ENCODE assay signal across 27 cellular contexts in the genomic region with DNA sequence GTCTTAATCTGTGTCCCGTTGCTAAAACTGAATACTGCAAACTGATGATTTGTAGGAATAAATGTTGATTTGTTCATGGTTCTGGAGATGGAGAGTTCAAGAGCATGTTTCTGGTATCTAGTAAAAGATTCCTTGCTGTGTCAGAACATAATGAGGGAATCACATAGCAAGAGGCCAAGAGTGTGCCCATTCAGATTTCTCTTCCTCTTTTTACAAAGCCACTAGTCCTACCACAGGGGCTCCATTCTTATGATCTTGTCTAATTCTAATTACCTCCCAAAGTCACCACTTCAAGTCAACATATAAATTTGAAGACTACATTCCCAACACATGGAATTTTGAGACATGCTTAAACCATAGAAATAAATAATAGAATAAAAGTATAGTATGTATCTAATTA.
"Had no signal": no experiment of that assay in that cellular context is flagged by ENCODE, and none has a peak within 500 bp of the region (broad histone marks: within the 10 kb centered on the region; RNA-seq: fewer than 3 reads in every experiment).

No MANE protein-coding gene starts in this region.

- ATAC-seq: activated CD8-positive, alpha-beta memory T cell treated with anti-CD3 and anti-CD28 coated beads, Interleukin-2, amount 10 ng/mL, durations not matched to agents 7 days and 5 days; Panc1; WTC11 had no signal

- H3K36me3 Mint-ChIP-seq: activated CD8-positive, alpha-beta memory T cell treated with anti-CD3 and anti-CD28 coated beads, Interleukin-2, amount 10 ng/mL, durations not matched to agents 7 days and 5 days; activated naive CD8-positive, alpha-beta T cell; brain; WTC11 had no signal

- H3K9me3 ChIP-seq: MG63 had no signal

- FAIRE-seq: astrocyte had no signal

- H3K4me1 Mint-ChIP-seq: activated CD8-positive, alpha-beta memory T cell treated with anti-CD3 and anti-CD28 coated beads, Interleukin-2, amount 10 ng/mL, durations not matched to agents 7 days and 5 days; WTC11 had no signal

- H3K36me3 ChIP-seq: MG63, SJSA1 had no signal

- H3K4me1 ChIP-seq: SJSA1 had no signal

- H3K4me3 Mint-ChIP-seq: activated CD8-positive, alpha-beta memory T cell treated with anti-CD3 and anti-CD28 coated beads, Interleukin-2, amount 10 ng/mL, durations not matched to agents 7 days and 5 days; activated naive CD4-positive, alpha-beta T cell treated with anti-CD3 and anti-CD28 coated beads for 36 hours; activated naive CD8-positive, alpha-beta T cell; activated T-cell treated with anti-CD3 and anti-CD28 coated beads, Interleukin-2, amount 50 U/mL, for 24 hours; activated T-helper 1 cell treated with anti-CD3 and anti-CD28 coated beads, Interleukin-12 subunit alpha, Interleukin-12 subunit beta, Interleukin-2, Interleukin-4 antibody, amounts not matched to agents 30 ng/mL and 10 ng/mL and 1 ng/mL, durations not matched to agents 14 hours and 24 hours and 36 hours; brain; WTC11 had no signal

- H3K27me3 Mint-ChIP-seq: activated CD8-positive, alpha-beta memory T cell treated with anti-CD3 and anti-CD28 coated beads, Interleukin-2, amount 10 ng/mL, durations not matched to agents 7 days and 5 days; activated naive CD8-positive, alpha-beta T cell; activated T-cell treated with anti-CD3 and anti-CD28 coated beads, Interleukin-2, amount 50 U/mL, for 24 hours had no signal

- H3K27me3 ChIP-seq: MG63, SJSA1 had no signal

- H3K4me3 ChIP-seq: MG63, SJSA1 had no signal

- DNase-seq: activated CD4-positive, alpha-beta T cell treated with anti-CD3 and anti-CD28 coated beads for 48 hours; activated CD4-positive, alpha-beta T cell treated with anti-CD3 and anti-CD28 coated beads, Interleukin-2, amount 50 U/mL, for 4 hours; activated CD4-positive, CD25-positive, alpha-beta regulatory T cell treated with anti-CD3 and anti-CD28 coated beads, Interleukin-2, amount 50 U/mL, for 72 hours; activated CD8-positive, alpha-beta memory T cell treated with anti-CD3 and anti-CD28 coated beads, Interleukin-2, amount 10 ng/mL, durations not matched to agents 7 days and 5 days; activated gamma-delta T cell; activated naive CD4-positive, alpha-beta T cell treated with anti-CD3 and anti-CD28 coated beads for 36 hours; activated T-cell treated with anti-CD3 and anti-CD28 coated beads, Interleukin-2, amount 50 U/mL, for 24 hours; amygdala; MG63; NCI-H1092 treated with DMSO at 0.1 percent for 48 hours; NCI-H1417 treated with DMSO at 0.1 percent for 48 hours; NCI-H1694; NCI-H2029; NCI-H2107; NCI-H524; NCI-H748 treated with DMSO at 0.1 percent for 48 hours; Right ventricle myocardium superior; T-helper 1 cell had no signal

- H3K27ac ChIP-seq: KMS-11, RWPE1, SJSA1 had no signal

- H3K27ac Mint-ChIP-seq: activated CD8-positive, alpha-beta memory T cell treated with anti-CD3 and anti-CD28 coated beads, Interleukin-2, amount 10 ng/mL, durations not matched to agents 7 days and 5 days; activated naive CD4-positive, alpha-beta T cell treated with anti-CD3 and anti-CD28 coated beads for 36 hours; activated naive CD8-positive, alpha-beta T cell; activated T-cell treated with anti-CD3 and anti-CD28 coated beads, Interleukin-2, amount 50 U/mL, for 24 hours; activated T-helper 1 cell treated with anti-CD3 and anti-CD28 coated beads, Interleukin-12 subunit alpha, Interleukin-12 subunit beta, Interleukin-2, Interleukin-4 antibody, amounts not matched to agents 30 ng/mL and 10 ng/mL and 1 ng/mL, durations not matched to agents 14 hours and 24 hours and 36 hours; brain; WTC11 had no signal
